ENCODE assay signal across 8 cellular contexts in the genomic region with DNA sequence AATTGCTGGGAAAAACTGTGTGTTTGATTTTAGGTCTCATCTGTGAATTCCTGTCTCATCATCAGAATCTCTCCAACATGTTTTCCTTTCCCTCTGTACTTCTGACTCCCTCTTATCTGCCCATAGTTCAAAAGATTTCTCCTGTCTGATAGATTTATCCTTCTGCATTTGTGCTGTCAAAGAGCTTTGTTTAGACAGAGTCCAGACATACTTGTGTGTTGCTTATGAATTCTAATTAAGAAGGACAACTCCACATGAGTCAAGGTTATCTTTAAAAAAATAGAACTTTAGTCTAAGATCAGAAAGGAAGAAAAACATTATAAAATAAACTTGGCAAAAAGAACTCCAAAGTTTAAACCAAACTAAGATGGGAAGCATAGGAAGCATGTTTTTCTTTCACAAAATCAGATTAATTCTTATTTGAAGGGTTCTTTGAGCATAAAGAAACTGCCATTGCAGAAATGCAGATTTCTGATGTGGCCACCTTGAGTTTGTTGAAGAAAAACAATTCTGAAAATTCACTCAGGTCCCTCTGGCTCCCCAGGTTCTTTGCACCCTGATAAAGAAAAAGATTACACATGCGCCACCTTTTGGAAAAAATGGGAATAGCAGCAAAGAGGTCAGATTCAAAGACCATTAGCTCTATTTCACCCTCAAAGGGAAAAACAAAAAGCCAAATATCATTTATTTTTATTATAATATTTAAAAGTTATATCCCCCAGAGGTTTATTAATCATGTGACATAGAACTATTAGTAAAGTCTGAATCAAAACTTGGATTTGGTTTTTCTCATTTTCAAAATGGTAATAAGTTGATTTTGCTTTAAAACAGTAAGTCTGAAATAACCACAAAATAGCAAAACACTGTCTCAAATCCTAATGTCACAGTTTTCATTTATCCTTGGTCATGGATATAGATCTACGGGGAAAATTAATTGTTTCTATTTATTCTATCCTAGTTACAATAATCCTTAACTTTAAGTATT.
A peak's percentile ranks its signal among the peaks of the same experiment; 100 is the strongest.
DNase-seq lines count a peak whose midpoint lies in the region; ATAC-seq and TF ChIP-seq lines count a peak whose summit lies in the region.

No MANE protein-coding gene starts in this region.

- DNase-seq in CD4-positive, CD25-positive, alpha-beta regulatory T cell: peak; percentile 2 to 51 (median 37)
- DNase-seq in HT-29 (ENCODE audit: low spot score): peak; percentile 80
- peak; percentile 25 for DNase-seq in SW480 (ENCODE audit: low spot score)
- DNase-seq in chondrocyte (ENCODE audit: low spot score): no peak
- peak; percentile 27 to 65 for DNase-seq in stimulated activated effector memory CD8-positive, alpha-beta T cell treated with anti-CD3 and anti-CD28 coated beads, Interleukin-12 subunit alpha, Interleukin-12 subunit beta, amount 100 ng/mL, for 72 hours (ENCODE audit: low spot score in 2 of 2)

- no peak overlapping the region for H3K27ac ChIP-seq in CD4-positive, CD25-positive, alpha-beta regulatory T cell (ENCODE audit: insufficient read depth, low read length, poor library complexity, severe bottlenecking)
- H3K27ac ChIP-seq in liver (ENCODE audit: low read depth in 1 of 2, low read length in 2 of 2): no peak overlapping the region

- H3K9me3 ChIP-seq in CD4-positive, CD25-positive, alpha-beta regulatory T cell (ENCODE audit: control insufficient read depth in 2 of 2, low read length in 2 of 2): no peaks in the 10 kb centered on the region
- no peaks in the 10 kb centered on the region for H3K9me3 ChIP-seq in liver (ENCODE audit: control insufficient read depth in 4 of 4, low read length in 3 of 4)

- TF ChIP-seq CTCF in chondrocyte (IDR thresholded peaks at IDR 0.05) (peak; percentile 99), liver (IDR thresholded peaks at IDR 0.05; ENCODE audit: low read depth, low read length, missing input control) (peak; percentile 54)

- H3K9ac ChIP-seq in liver (ENCODE audit: low read depth in 1 of 2, low read length in 2 of 2): no peak overlapping the region

- H3K4me3 Mint-ChIP-seq in CD4-positive, CD25-positive, alpha-beta regulatory T cell: no peak overlapping the region
- peak overlapping the region; percentile 20 for H3K4me3 Mint-ChIP-seq in chondrocyte (ENCODE audit: unreplicated experiment)
- no peak overlapping the region for H3K4me3 Mint-ChIP-seq in stimulated activated effector memory CD8-positive, alpha-beta T cell treated with anti-CD3 and anti-CD28 coated beads, Interleukin-12 subunit alpha, Interleukin-12 subunit beta, amount 100 ng/mL, for 72 hours

- H3K27me3 ChIP-seq in CD4-positive, CD25-positive, alpha-beta regulatory T cell (ENCODE audit: control insufficient read depth, insufficient read depth, low read length): peaks cover under 1% of the 10 kb centered on the region
- H3K27me3 ChIP-seq in liver (ENCODE audit: control insufficient read depth in 4 of 4, insufficient read depth in 4 of 4, low read length in 3 of 4): no peaks in the 10 kb centered on the region

- no peaks in the 10 kb centered on the region for H3K36me3 ChIP-seq in CD4-positive, CD25-positive, alpha-beta regulatory T cell (ENCODE audit: control insufficient read depth, insufficient read depth, low read length)
- no peaks in the 10 kb centered on the region for H3K36me3 ChIP-seq in liver (ENCODE audit: control insufficient read depth in 4 of 4, insufficient read depth in 3 of 4, low read depth in 1 of 4, low read length in 3 of 4)

- no peak overlapping the region for H3K4me3 ChIP-seq in CD4-positive, CD25-positive, alpha-beta regulatory T cell (ENCODE audit: low read depth, low read length)
- H3K4me3 ChIP-seq in liver (ENCODE audit: low read depth in 1 of 3, low read length in 3 of 3): no peak overlapping the region

- H3K4me1 Mint-ChIP-seq in CD4-positive, CD25-positive, alpha-beta regulatory T cell: no peaks in the 10 kb centered on the region
- peaks cover 35% of the 10 kb centered on the region for H3K4me1 Mint-ChIP-seq in chondrocyte (ENCODE audit: low read depth)
- H3K4me1 Mint-ChIP-seq in stimulated activated effector memory CD8-positive, alpha-beta T cell treated with anti-CD3 and anti-CD28 coated beads, Interleukin-12 subunit alpha, Interleukin-12 subunit beta, amount 100 ng/mL, for 72 hours: no peaks in the 10 kb centered on the region

- ATAC-seq in CD4-positive, CD25-positive, alpha-beta regulatory T cell (ENCODE audit: low read depth in 2 of 2): no peak
- peak; percentile 86 for ATAC-seq in GM18861 (IDR thresholded peaks at IDR 0.05; ENCODE audit: unreplicated experiment)
- no peak for ATAC-seq in stimulated activated effector memory CD8-positive, alpha-beta T cell treated with anti-CD3 and anti-CD28 coated beads, Interleukin-12 subunit alpha, Interleukin-12 subunit beta, amount 100 ng/mL, for 72 hours
- no peak for ATAC-seq in GM19328 (IDR thresholded peaks at IDR 0.05; ENCODE audit: unreplicated experiment)

- H3K27ac Mint-ChIP-seq in CD4-positive, CD25-positive, alpha-beta regulatory T cell: no peak overlapping the region
- peak overlapping the region; percentile 92 for H3K27ac Mint-ChIP-seq in chondrocyte (ENCODE audit: unreplicated experiment)
- H3K27ac Mint-ChIP-seq in stimulated activated effector memory CD8-positive, alpha-beta T cell treated with anti-CD3 and anti-CD28 coated beads, Interleukin-12 subunit alpha, Interleukin-12 subunit beta, amount 100 ng/mL, for 72 hours: no peak overlapping the region

- H3K9me3 Mint-ChIP-seq in CD4-positive, CD25-positive, alpha-beta regulatory T cell: no peaks in the 10 kb centered on the region
- no peaks in the 10 kb centered on the region for H3K9me3 Mint-ChIP-seq in chondrocyte (ENCODE audit: low read depth)
- no peaks in the 10 kb centered on the region for H3K9me3 Mint-ChIP-seq in stimulated activated effector memory CD8-positive, alpha-beta T cell treated with anti-CD3 and anti-CD28 coated beads, Interleukin-12 subunit alpha, Interleukin-12 subunit beta, amount 100 ng/mL, for 72 hours

- 15% methylated on average over 2 of the region's 2 CpGs for WGBS in liver

- H3K36me3 Mint-ChIP-seq in CD4-positive, CD25-positive, alpha-beta regulatory T cell: no peaks in the 10 kb centered on the region
- H3K36me3 Mint-ChIP-seq in chondrocyte (ENCODE audit: low read depth): no peaks in the 10 kb centered on the region
- no peaks in the 10 kb centered on the region for H3K36me3 Mint-ChIP-seq in stimulated activated effector memory CD8-positive, alpha-beta T cell treated with anti-CD3 and anti-CD28 coated beads, Interleukin-12 subunit alpha, Interleukin-12 subunit beta, amount 100 ng/mL, for 72 hours

- H3K27me3 Mint-ChIP-seq in CD4-positive, CD25-positive, alpha-beta regulatory T cell: peaks cover 13% of the 10 kb centered on the region
- H3K27me3 Mint-ChIP-seq in chondrocyte (ENCODE audit: low read depth): no peaks in the 10 kb centered on the region

- peak; percentile 63 to 64 for TF ChIP-seq RAD21 in liver (IDR thresholded peaks at IDR 0.05)

- no peaks in the 10 kb centered on the region for H3K4me1 ChIP-seq in CD4-positive, CD25-positive, alpha-beta regulatory T cell (ENCODE audit: control insufficient read depth, insufficient read depth, low read length, poor library complexity, severe bottlenecking)
- H3K4me1 ChIP-seq in liver (ENCODE audit: control insufficient read depth in 4 of 4, insufficient read depth in 4 of 4, low read length in 3 of 4): no peaks in the 10 kb centered on the region

TF ChIP-seq in liver, 16 proteins besides CTCF, POLR2A, EP300 and RAD21 (continues in another document):
- TF ChIP-seq SP1 (IDR thresholded peaks at IDR 0.05): no peak
- TF ChIP-seq, protein P1, sequence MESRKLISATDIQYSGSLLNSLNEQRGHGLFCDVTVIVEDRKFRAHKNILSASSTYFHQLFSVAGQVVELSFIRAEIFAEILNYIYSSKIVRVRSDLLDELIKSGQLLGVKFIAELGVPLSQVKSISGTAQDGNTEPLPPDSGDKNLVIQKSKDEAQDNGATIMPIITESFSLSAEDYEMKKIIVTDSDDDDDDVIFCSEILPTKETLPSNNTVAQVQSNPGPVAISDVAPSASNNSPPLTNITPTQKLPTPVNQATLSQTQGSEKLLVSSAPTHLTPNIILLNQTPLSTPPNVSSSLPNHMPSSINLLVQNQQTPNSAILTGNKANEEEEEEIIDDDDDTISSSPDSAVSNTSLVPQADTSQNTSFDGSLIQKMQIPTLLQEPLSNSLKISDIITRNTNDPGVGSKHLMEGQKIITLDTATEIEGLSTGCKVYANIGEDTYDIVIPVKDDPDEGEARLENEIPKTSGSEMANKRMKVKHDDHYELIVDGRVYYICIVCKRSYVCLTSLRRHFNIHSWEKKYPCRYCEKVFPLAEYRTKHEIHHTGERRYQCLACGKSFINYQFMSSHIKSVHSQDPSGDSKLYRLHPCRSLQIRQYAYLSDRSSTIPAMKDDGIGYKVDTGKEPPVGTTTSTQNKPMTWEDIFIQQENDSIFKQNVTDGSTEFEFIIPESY (IDR thresholded peaks at IDR 0.05): no peak
- no peak for TF ChIP-seq TAF1 (conservative IDR thresholded peaks at IDR 0.05)
- no peak for TF ChIP-seq RXRA (IDR thresholded peaks at IDR 0.05)
- TF ChIP-seq, protein P2, sequence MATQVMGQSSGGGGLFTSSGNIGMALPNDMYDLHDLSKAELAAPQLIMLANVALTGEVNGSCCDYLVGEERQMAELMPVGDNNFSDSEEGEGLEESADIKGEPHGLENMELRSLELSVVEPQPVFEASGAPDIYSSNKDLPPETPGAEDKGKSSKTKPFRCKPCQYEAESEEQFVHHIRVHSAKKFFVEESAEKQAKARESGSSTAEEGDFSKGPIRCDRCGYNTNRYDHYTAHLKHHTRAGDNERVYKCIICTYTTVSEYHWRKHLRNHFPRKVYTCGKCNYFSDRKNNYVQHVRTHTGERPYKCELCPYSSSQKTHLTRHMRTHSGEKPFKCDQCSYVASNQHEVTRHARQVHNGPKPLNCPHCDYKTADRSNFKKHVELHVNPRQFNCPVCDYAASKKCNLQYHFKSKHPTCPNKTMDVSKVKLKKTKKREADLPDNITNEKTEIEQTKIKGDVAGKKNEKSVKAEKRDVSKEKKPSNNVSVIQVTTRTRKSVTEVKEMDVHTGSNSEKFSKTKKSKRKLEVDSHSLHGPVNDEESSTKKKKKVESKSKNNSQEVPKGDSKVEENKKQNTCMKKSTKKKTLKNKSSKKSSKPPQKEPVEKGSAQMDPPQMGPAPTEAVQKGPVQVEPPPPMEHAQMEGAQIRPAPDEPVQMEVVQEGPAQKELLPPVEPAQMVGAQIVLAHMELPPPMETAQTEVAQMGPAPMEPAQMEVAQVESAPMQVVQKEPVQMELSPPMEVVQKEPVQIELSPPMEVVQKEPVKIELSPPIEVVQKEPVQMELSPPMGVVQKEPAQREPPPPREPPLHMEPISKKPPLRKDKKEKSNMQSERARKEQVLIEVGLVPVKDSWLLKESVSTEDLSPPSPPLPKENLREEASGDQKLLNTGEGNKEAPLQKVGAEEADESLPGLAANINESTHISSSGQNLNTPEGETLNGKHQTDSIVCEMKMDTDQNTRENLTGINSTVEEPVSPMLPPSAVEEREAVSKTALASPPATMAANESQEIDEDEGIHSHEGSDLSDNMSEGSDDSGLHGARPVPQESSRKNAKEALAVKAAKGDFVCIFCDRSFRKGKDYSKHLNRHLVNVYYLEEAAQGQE (IDR thresholded peaks at IDR 0.05): no peak
- no peak for TF ChIP-seq JUND (IDR thresholded peaks at IDR 0.05)
- TF ChIP-seq, protein P3, sequence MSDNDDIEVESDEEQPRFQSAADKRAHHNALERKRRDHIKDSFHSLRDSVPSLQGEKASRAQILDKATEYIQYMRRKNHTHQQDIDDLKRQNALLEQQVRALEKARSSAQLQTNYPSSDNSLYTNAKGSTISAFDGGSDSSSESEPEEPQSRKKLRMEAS (IDR thresholded peaks at IDR 0.05): no peak
